In the genomic region with DNA sequence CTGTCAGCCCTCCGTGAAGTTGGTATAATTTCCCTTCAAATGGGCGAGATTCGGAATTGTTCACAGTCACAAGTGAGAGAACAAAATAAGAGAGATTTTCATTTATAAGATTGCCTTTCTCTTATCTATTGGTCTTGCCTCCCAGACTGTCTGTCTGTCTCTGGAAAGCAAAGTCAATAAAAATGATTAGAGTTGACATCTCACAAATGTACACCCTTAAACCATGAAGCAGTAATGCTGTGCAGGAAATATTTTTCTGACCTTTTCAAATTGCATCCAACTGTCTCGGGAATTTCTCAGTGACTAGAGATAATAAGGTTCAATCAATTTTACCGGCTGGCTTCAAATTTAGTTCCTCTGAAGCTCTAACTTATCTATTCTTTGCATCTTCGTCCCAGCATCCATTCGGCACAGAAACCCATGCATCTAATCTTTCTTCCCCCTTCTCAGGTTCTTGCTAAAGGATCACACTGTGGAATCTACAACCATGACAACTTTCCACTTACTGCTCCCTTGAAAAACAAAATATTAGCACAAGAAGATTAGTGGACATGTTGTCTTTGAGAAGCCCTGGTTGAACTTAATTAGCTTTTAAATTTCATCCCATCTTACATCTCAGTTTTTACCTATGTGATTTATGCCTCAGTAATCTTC, we compare ENCODE assay signal across 20 cellular contexts.
DNase-seq lines count a peak whose midpoint lies in the region; ATAC-seq and TF ChIP-seq lines count a peak whose summit lies in the region.
"Had no signal": no experiment of that assay in that cellular context is flagged by ENCODE, and none has a peak within 500 bp of the region (broad histone marks: within the 10 kb centered on the region; RNA-seq: fewer than 3 reads in every experiment).

No MANE protein-coding gene starts in this region.

- peak overlapping the region; percentile 75 for H3K27ac ChIP-seq in left ventricle myocardium inferior (replicated peaks)
- peak overlapping the region; percentile 91 for H3K27ac ChIP-seq in mesodermal cell (ENCODE audit: low read depth, low read length, severe bottlenecking)
- H3K27ac ChIP-seq: dorsolateral prefrontal cortex, neutrophil had no signal

- intact Hi-C loops in left ventricle myocardium inferior (cut with micrococcal nuclease): no loop called here
- intact Hi-C loops in Right ventricle myocardium superior (cut with DNase I): no loop called here
- intact Hi-C loops in head of caudate nucleus (cut with DNase I): no loop called here

- DNase-seq in left ventricle myocardium inferior: no peak
- no peak for DNase-seq in Right ventricle myocardium superior
- DNase-seq in astrocyte of the spinal cord (ENCODE audit: low read depth, low spot score): peak; percentile 23
- no peak for DNase-seq in NCI-H1417 (lab: John Stamatoyannopoulos, UW)
- no peak for DNase-seq in head of caudate nucleus
- no peak for DNase-seq in dermis blood vessel endothelial cell
- DNase-seq: activated CD8-positive, alpha-beta T cell treated with anti-CD3 and anti-CD28 coated beads for 36 hours; CD4-positive, CD25-positive, alpha-beta regulatory T cell; dorsolateral prefrontal cortex; erythroblast; foreskin melanocyte; mucosa of descending colon; NCI-H1694 treated with DMSO at 0.1 percent for 48 hours; stimulated activated CD8-positive, alpha-beta memory T cell treated with anti-CD3 and anti-CD28 coated beads, Interleukin-4, amount 100 ng/mL, for 48 hours had no signal

- H3K9me3 ChIP-seq in left ventricle myocardium inferior (replicated peaks) (no peaks in the 10 kb centered on the region), mesodermal cell (ENCODE audit: control insufficient read depth, low read length) (no peaks in the 10 kb centered on the region)
- H3K9me3 ChIP-seq: mucosa of descending colon, neutrophil had no signal

- H3K36me3 ChIP-seq in left ventricle myocardium inferior (no peaks in the 10 kb centered on the region), mesodermal cell (ENCODE audit: control insufficient read depth, insufficient read depth, low read length) (no peaks in the 10 kb centered on the region)
- H3K36me3 ChIP-seq: neutrophil had no signal

- no peak for ATAC-seq in Right ventricle myocardium superior (ENCODE audit: poor library complexity)
- ATAC-seq in GM19397 (IDR thresholded peaks at IDR 0.05; ENCODE audit: unreplicated experiment): no peak
- ATAC-seq: activated CD4-positive, CD25-positive, alpha-beta regulatory T cell treated with anti-CD3 and anti-CD28 coated beads, Interleukin-2, amount 50 U/mL, for 24 hours; activated CD8-positive, alpha-beta T cell treated with anti-CD3 and anti-CD28 coated beads for 36 hours; GM12878; K562; mucosa of descending colon had no signal

- no peaks in the 10 kb centered on the region for H3K27me3 ChIP-seq in left ventricle myocardium inferior (ENCODE audit: low read depth)
- H3K27me3 ChIP-seq: neutrophil had no signal

- H3K4me1 ChIP-seq in left ventricle myocardium inferior: peaks cover 7% of the 10 kb centered on the region
- H3K4me1 ChIP-seq in mesodermal cell (ENCODE audit: control insufficient read depth, insufficient read depth, low read length, poor library complexity, severe bottlenecking): peaks cover 33% of the 10 kb centered on the region

- H3K4me3 ChIP-seq in left ventricle myocardium inferior (peak overlapping the region; percentile 17), astrocyte of the spinal cord (ENCODE audit: low read depth, low read length) (no peak overlapping the region), mesodermal cell (ENCODE audit: extremely low read depth, insufficient read depth, low read length, poor library complexity, severe bottlenecking) (no peak overlapping the region)
- H3K4me3 ChIP-seq: dorsolateral prefrontal cortex, GM12878, K562, mucosa of descending colon had no signal

- in situ Hi-C loops in astrocyte of the spinal cord (cut with HindIII; ENCODE audit: low sequenced_read_pairs): no loop called here

- no peak for TF ChIP-seq CTCF in left ventricle myocardium inferior (IDR thresholded peaks at IDR 0.05; ENCODE audit: borderline replicate concordance)
- TF ChIP-seq CTCF in astrocyte of the spinal cord (IDR thresholded peaks at IDR 0.05; ENCODE audit: low read depth, low read length): no peak

- WGBS in mesodermal cell (ENCODE audit: insufficient coverage in 2 of 2), 2 experiments: 71 to 84% methylated on average over 4 of the region's 7 CpGs
